9 cellular contexts compared by ENCODE assay signal in genomic region chr19:15075801-15076200, GRCh38. TPM values are rescaled to one million over a fixed set of nuclear protein-coding genes. Genes with fewer than 3 reads are reported as not detected.
"Had no signal": no experiment of that assay in that cellular context is flagged by ENCODE, and none has a peak within 500 bp of the region (broad histone marks: within the 10 kb centered on the region; RNA-seq: fewer than 3 reads in every experiment).

No MANE protein-coding gene starts in this region.

- H3K4me3 ChIP-seq: K562 had no signal

- H3K4me3 Mint-ChIP-seq: IgD-negative memory B cell had no signal

- ATAC-seq: HepG2, K562 had no signal

- H3K4me1 Mint-ChIP-seq: IgD-negative memory B cell had no signal

- DNase-seq: IMR-90, KBM-7, KG1 had no signal

- H3K27ac ChIP-seq: HL-60 had no signal

- H3K27ac Mint-ChIP-seq: IgD-negative memory B cell had no signal

RNA-seq across cellular contexts. Expression of gene OR1I1, which starts 6.2 kb away (rescaled TPM):
- total RNA-seq: HepG2, HT-29, HT1080, IMR-90, K562 had no signal

RNA-seq across cellular contexts. Expression of gene CASP14, which starts 26.5 kb away (rescaled TPM):
- total RNA-seq: HepG2, HT-29, IMR-90, K562 had no signal

RNA-seq across cellular contexts. Expression of gene SYDE1, which starts 31.4 kb away (rescaled TPM):
- total RNA-seq: HT-29 had no signal
